16 cellular contexts compared by ENCODE assay signal in the genomic region with DNA sequence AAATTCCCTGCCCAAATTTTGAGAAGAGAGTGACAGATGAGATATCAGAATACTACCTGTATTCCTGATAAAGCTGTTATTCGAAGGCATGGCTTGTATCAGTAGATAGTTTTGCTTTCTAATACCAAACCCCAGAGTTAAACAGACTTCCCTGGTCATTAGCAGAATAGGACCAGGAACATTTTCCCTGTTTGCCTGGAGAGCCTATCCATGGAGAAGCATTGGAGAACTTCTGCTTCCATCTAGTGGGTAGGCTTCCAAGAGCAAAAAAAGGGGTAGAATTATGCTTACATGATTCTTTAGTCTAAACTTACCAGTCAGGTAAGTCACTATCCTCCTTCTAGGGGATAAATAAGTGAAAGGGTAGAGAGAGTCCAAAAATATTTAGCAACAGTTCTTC. TPM values are rescaled to one million over a fixed set of nuclear protein-coding genes. Genes with fewer than 3 reads are reported as not detected.
DNase-seq lines count a peak whose midpoint lies in the region; ATAC-seq, FAIRE-seq and TF ChIP-seq lines count a peak whose summit lies in the region.
"Had no signal": no experiment of that assay in that cellular context is flagged by ENCODE, and none has a peak within 500 bp of the region (broad histone marks: within the 10 kb centered on the region; RNA-seq: fewer than 3 reads in every experiment).

No MANE protein-coding gene starts in this region.

- H3K27ac ChIP-seq in cardiac muscle cell (peak overlapping the region; percentile 40), right cardiac atrium (ENCODE audit: low read length) (no peak overlapping the region), K562 (ENCODE audit: extremely low read depth, low read depth, low read length) (peak overlapping the region; percentile 77), HepG2 (ENCODE audit: extremely low read length, insufficient read depth, low read length) (no peak overlapping the region), subcutaneous abdominal adipose tissue (ENCODE audit: low read depth, low read length) (peak overlapping the region; percentile 77)
- H3K27ac ChIP-seq: BLaER1 had no signal

- H3K4me3 ChIP-seq in cardiac muscle cell (no peak overlapping the region), right cardiac atrium (ENCODE audit: low read length) (no peak overlapping the region), K562 (no peak overlapping the region), HepG2 (replicated peaks in 1 of 3; ENCODE audit: insufficient read depth in 1 of 3, low read depth in 2 of 3, low read length in 3 of 3) (no peak overlapping the region), subcutaneous abdominal adipose tissue (ENCODE audit: low read depth in 1 of 5, low read length in 5 of 5) (no peak overlapping the region)
- H3K4me3 ChIP-seq: BLaER1 had no signal

- ATAC-seq in right cardiac atrium (no peak), K562 (no peak), HepG2 (no peak), HG02852 (IDR thresholded peaks at IDR 0.05; ENCODE audit: unreplicated experiment) (no peak)

- POLR2A ChIA-PET in K562 (lab: Yijun Ruan, JAX) (interaction anchor here (0.6 to 3.9 kb wide), 5 partner anchors 9 to 248 kb away, joined by 3 to 19 read pairs (median 6); a partner anchor contains a TSS), HepG2 (lab: Yijun Ruan, JAX) (no interaction called here)

- H3K4me1 ChIP-seq in cardiac muscle cell (ENCODE audit: low read depth) (peaks cover 13% of the 10 kb centered on the region), right cardiac atrium (ENCODE audit: control insufficient read depth, insufficient read depth, low read length) (no peaks in the 10 kb centered on the region), K562 (replicated peaks in 1 of 2; ENCODE audit: control insufficient read depth in 2 of 2, insufficient read depth in 2 of 2, low read length in 2 of 2) (peaks cover 0 to 30% of the 10 kb centered on the region in 2 experiments; a peak in 3 of 5 replicates), HepG2 (ENCODE audit: insufficient read depth, low read length) (peaks cover 28% of the 10 kb centered on the region), subcutaneous abdominal adipose tissue (ENCODE audit: control insufficient read depth in 5 of 5, insufficient read depth in 5 of 5, low read length in 5 of 5) (peaks cover 0 to 19% (median 0%) of the 10 kb centered on the region in 5 donors)
- H3K4me1 ChIP-seq: BLaER1 had no signal

- CTCF ChIA-PET in K562 (lab: Yijun Ruan, JAX; ENCODE audit: low intra/inter-chr PET ratio) = no interaction called here
- CTCF ChIA-PET in HepG2 (lab: Yijun Ruan, JAX; ENCODE audit: low intra/inter-chr PET ratio, low total read pairs) = no interaction called here

- no peak overlapping the region for H2AFZ ChIP-seq in K562 (ENCODE audit: low read depth, low read length)
- H2AFZ ChIP-seq in HepG2 (ENCODE audit: low read length) = no peak overlapping the region

- WGBS in right cardiac atrium = 40% methylated on average over 1 of the region's 1 CpG
- WGBS in K562 (ENCODE audit: insufficient coverage, low coverage, missing lambda C conversion rate) = 0% methylated on average over 1 of the region's 1 CpG
- WGBS in HepG2 (ENCODE audit: low lambda C conversion rate) = 100% methylated on average over 1 of the region's 1 CpG

- TF ChIP-seq CTCF in cardiac muscle cell (IDR thresholded peaks at IDR 0.05; ENCODE audit: low read depth, low read length) (no peak), K562 (IDR thresholded peaks at IDR 0.05 in 2 of 3, conservative IDR thresholded peaks at IDR 0.05 in 1 of 3; ENCODE audit: insufficient read depth in 2 of 3, low read depth in 1 of 3, low read length in 3 of 3) (no peak), HepG2 (CRISPR knock-in tag; IDR thresholded peaks at IDR 0.05) (0 out of 2 replicates have a peak, but pooled peaks have one; percentile 12)

- H4K20me1 ChIP-seq in K562 (replicated peaks; ENCODE audit: control insufficient read depth, insufficient read depth, low read length) (no peaks in the 10 kb centered on the region), HepG2 (ENCODE audit: insufficient read depth, low read length) (peaks cover 3% of the 10 kb centered on the region; the same call in 1 of the 2 replicates)
- H4K20me1 ChIP-seq: BLaER1 had no signal

- H3K9me3 ChIP-seq in cardiac muscle cell (ENCODE audit: low read depth) = no peaks in the 10 kb centered on the region
- no peaks in the 10 kb centered on the region for H3K9me3 ChIP-seq in right cardiac atrium (ENCODE audit: control insufficient read depth, low read length)
- H3K9me3 ChIP-seq in K562 (replicated peaks; ENCODE audit: control insufficient read depth, insufficient read depth, low read depth, low read length) = peaks cover 20% of the 10 kb centered on the region
- H3K9me3 ChIP-seq in HepG2 (ENCODE audit: low read length) = no peaks in the 10 kb centered on the region
- no peaks in the 10 kb centered on the region for H3K9me3 ChIP-seq in subcutaneous abdominal adipose tissue (ENCODE audit: control insufficient read depth in 5 of 5, low read length in 5 of 5)
- H3K9me3 ChIP-seq: Caco-2 had no signal

- TF ChIP-seq POLR2A in K562 (conservative IDR thresholded peaks at IDR 0.05) = no peak
- TF ChIP-seq POLR2A in HepG2 (IDR thresholded peaks at IDR 0.05; ENCODE audit: insufficient read depth in 1 of 2, low read depth in 2 of 2, low read length in 2 of 2) = no peak

- FAIRE-seq in K562 (lab: Jason Lieb, UNC) (no peak), HepG2 (lab: Jason Lieb, UNC) (no peak)

- no peak for DNase-seq in cardiac muscle cell (ENCODE audit: low read depth in 1 of 2, low spot score in 1 of 2)
- DNase-seq in right cardiac atrium = no peak
- DNase-seq in K562 (ENCODE audit: extremely low read depth in 1 of 4, low spot score in 3 of 4) = no peak
- no peak for DNase-seq in HepG2 (ENCODE audit: low spot score)
- DNase-seq in G401 (ENCODE audit: low spot score) = no peak
- DNase-seq in RKO (ENCODE audit: low spot score) = no peak
- DNase-seq: 8988T; AML-193; Caco-2; CD8-positive, alpha-beta memory T cell; DND-41; GF-D8; HCEC 1CT had no signal

- TF ChIP-seq EP300 in K562 (IDR thresholded peaks at IDR 0.05; ENCODE audit: low read length) (no peak), HepG2 (IDR thresholded peaks at IDR 0.05; ENCODE audit: low read depth in 2 of 2, low read length in 2 of 2) (no peak), HepG2 (CRISPR knock-in tag; IDR thresholded peaks at IDR 0.05; ENCODE audit: borderline replicate concordance) (no peak)

- no peaks in the 10 kb centered on the region for H3K9me1 ChIP-seq in K562 (ENCODE audit: control insufficient read depth, insufficient read depth, low read length)

- H3K36me3 ChIP-seq in cardiac muscle cell = no peaks in the 10 kb centered on the region
- H3K36me3 ChIP-seq in K562 (ENCODE audit: control insufficient read depth, insufficient read depth, low read length) = peaks cover 39% of the 10 kb centered on the region
- H3K36me3 ChIP-seq in HepG2 (replicated peaks in 1 of 2; ENCODE audit: control insufficient read depth in 1 of 2, insufficient read depth in 2 of 2, low read length in 2 of 2) = peaks cover 0 to 12% of the 10 kb centered on the region in 2 experiments; a peak in 3 of 5 replicates
- H3K36me3 ChIP-seq in subcutaneous abdominal adipose tissue (ENCODE audit: control insufficient read depth in 5 of 5, insufficient read depth in 5 of 5, low read length in 5 of 5) = peaks cover 0 to 5% (median 2%) of the 10 kb centered on the region in 5 donors

- BruUV-seq in K562 (replicated peaks; lab: Mats Ljungman, UMichigan) (no TSS peak), HepG2 (replicated peaks; lab: Mats Ljungman, UMichigan) (no TSS peak)

- intact Hi-C loops in right cardiac atrium (cut with DNase I) (no loop called here), K562 (cut with micrococcal nuclease) (loop anchor here (1.0 to 5.0 kb wide), 3 partner anchors 114 to 194 kb away; no protein-coding TSS in a partner anchor), HepG2 (cut with micrococcal nuclease; ENCODE audit: unreplicated experiment) (no loop called here)

- H3K27me3 ChIP-seq in cardiac muscle cell (no peaks in the 10 kb centered on the region), right cardiac atrium (ENCODE audit: control insufficient read depth, insufficient read depth) (no peaks in the 10 kb centered on the region), K562 (ENCODE audit: control insufficient read depth in 2 of 2, insufficient read depth in 2 of 2, low read length in 2 of 2) (no peaks in the 10 kb centered on the region), HepG2 (ENCODE audit: control insufficient read depth in 1 of 2, insufficient read depth in 2 of 2, low read length in 2 of 2) (no peaks in the 10 kb centered on the region), subcutaneous abdominal adipose tissue (ENCODE audit: control insufficient read depth in 5 of 5, insufficient read depth in 4 of 5, low read length in 5 of 5) (no peaks in the 10 kb centered on the region)
- H3K27me3 ChIP-seq: BLaER1 had no signal

- in situ Hi-C loops in K562 (cut with MboI) (no loop called here), HepG2 (cut with HindIII; ENCODE audit: extremely low pct_ligation_motif_present, low pct_unique_long_range_greater_than_20kb) (no loop called here), G401 (cut with HindIII; ENCODE audit: low sequenced_read_pairs) (no loop called here)

- TF ChIP-seq RAD21 in K562 (CRISPR knock-in tag; conservative IDR thresholded peaks at IDR 0.05 in 1 of 2, IDR thresholded peaks at IDR 0.05 in 1 of 2) (peak in 1 of 2 experiments; percentile 6; a peak in 1 of 4 replicates), HepG2 (CRISPR knock-in tag; IDR thresholded peaks at IDR 0.05) (no peak)

- H3K9ac ChIP-seq in K562 (ENCODE audit: insufficient read depth in 1 of 2, low read depth in 2 of 2, low read length in 2 of 2) (peak overlapping the region in 1 of 2 experiments; percentile 52; a peak in 2 of 4 replicates), HepG2 (ENCODE audit: insufficient read depth, low read depth, low read length) (no peak overlapping the region), subcutaneous abdominal adipose tissue (ENCODE audit: low read length in 5 of 5) (no peak overlapping the region)
- H3K9ac ChIP-seq: BLaER1 had no signal

- peaks cover 69% of the 10 kb centered on the region for H3K79me2 ChIP-seq in K562 (ENCODE audit: control insufficient read depth, insufficient read depth, low read length)
- peaks cover 56% of the 10 kb centered on the region for H3K79me2 ChIP-seq in HepG2 (ENCODE audit: insufficient read depth, low read length)

- H3K4me2 ChIP-seq in K562 (ENCODE audit: insufficient read depth, low read length) (peak overlapping the region; percentile 38; the same call in 1 of the 2 replicates), HepG2 (ENCODE audit: low read depth, low read length) (no peak overlapping the region)
- H3K4me2 ChIP-seq: BLaER1 had no signal

RNA-seq across cellular contexts. Expression of a gene that starts 14.2 kb away (rescaled TPM):
- total RNA-seq in cardiac muscle cell (9.0 and 16.9 TPM in 2 replicates), right cardiac atrium (10 to 100 TPM in 1 of 4 donors, 1 to 10 TPM in 3; 8.3 to 18.6 (median 9.4) TPM), K562 (2014; rRNA removed) (12.2 and 13.8 TPM in 2 replicates), K562 (2014; rRNA removed; fragmentation: Illumina TruSeq; extraction: Trizol) (16.3 and 17.0 TPM in 2 replicates), K562 (2015; rRNA removed; fragmentation: Illumina TruSeq; extraction: Trizol) (20.9 and 22.5 TPM in 2 replicates), K562 (2021) (15.1 and 15.8 TPM in 2 replicates), HepG2 (2016; rRNA removed; fragmentation: Illumina TruSeq; extraction: Trizol) (19.6 and 26.5 TPM in 2 replicates)
- polyA plus RNA-seq in cardiac muscle cell (6.4 and 8.3 TPM in 2 replicates), right cardiac atrium (4.9 TPM), K562 (2011; rRNA removed) (7.9 and 11.4 TPM in 2 replicates), K562 (2014; fragmentation: Illumina TruSeq; extraction: Trizol) (9.9 and 13.7 TPM in 2 replicates), K562 (2014; fragmentation: Nextera tagmentation; extraction: Ambion mirVana) (1 to 10 TPM; 2.3 to 2.9 TPM), K562 (2014; rRNA removed) (7.5 and 7.8 TPM in 2 replicates), HepG2 (2011; rRNA removed) (12.8 and 14.1 TPM in 2 replicates)
- total RNA-seq in K562 (2011; cell fraction: chromatin; rRNA removed; ENCODE audit: low replicate concordance) = 21.1 and 47.2 TPM in 2 replicates
- total RNA-seq in K562 (2011; cell fraction: nucleolus; rRNA removed) = 12.0 and 15.7 TPM in 2 replicates
- total RNA-seq in K562 (2011; cell fraction: nucleoplasm; rRNA removed) = 24.6 and 34.8 TPM in 2 replicates
- 3.5 and 6.3 TPM in 2 replicates for polyA plus RNA-seq in K562 (2011; cell fraction: cytosol; rRNA removed)
- polyA plus RNA-seq in K562 (2011; cell fraction: nucleus; rRNA removed) = 17.5 and 17.6 TPM in 2 replicates
- polyA plus RNA-seq in K562 (2012) = 9.8 and 10.0 TPM in 2 replicates
- polyA minus RNA-seq in K562 (2011; rRNA and poly(A)+ RNA removed) = 21.1 and 26.2 TPM in 2 replicates
- polyA minus RNA-seq in K562 (2011; cell fraction: cytosol; rRNA and poly(A)+ RNA removed) = 7.8 and 12.7 TPM in 2 replicates
- 31.1 and 33.1 TPM in 2 replicates for polyA minus RNA-seq in K562 (2011; cell fraction: nucleus; rRNA and poly(A)+ RNA removed)
- total RNA-seq in HepG2 (2016; cell fraction: cytosol; rRNA removed; fragmentation: Illumina TruSeq; extraction: Trizol; ENCODE audit: low read depth) = 9.1 and 9.7 TPM in 2 replicates
- 18.7 and 26.8 TPM in 2 replicates for total RNA-seq in HepG2 (2016; cell fraction: insoluble cytoplasmic fraction; rRNA removed; fragmentation: Illumina TruSeq; extraction: Trizol)
- total RNA-seq in HepG2 (2016; cell fraction: membrane; rRNA removed; fragmentation: Illumina TruSeq; extraction: Trizol) = 10.7 and 12.0 TPM in 2 replicates
- 59.3 and 61.3 TPM in 2 replicates for total RNA-seq in HepG2 (2016; cell fraction: nucleus; rRNA removed; fragmentation: Illumina TruSeq; extraction: Trizol)
- 5.2 and 7.0 TPM in 2 replicates for polyA plus RNA-seq in HepG2 (2011; cell fraction: cytosol; rRNA removed)
- polyA plus RNA-seq in HepG2 (2011; cell fraction: nucleus; rRNA removed) = 12.5 and 13.7 TPM in 2 replicates
- polyA plus RNA-seq in HepG2 (2012) = 13.9 and 22.3 TPM in 2 replicates
- polyA plus RNA-seq in HepG2 (2016; cell fraction: cytosol; fragmentation: Illumina TruSeq; extraction: Trizol; ENCODE audit: low read depth) = 0.80 and 0.88 TPM in 2 replicates
- 12.6 and 13.1 TPM in 2 replicates for polyA plus RNA-seq in HepG2 (2016; cell fraction: insoluble cytoplasmic fraction; fragmentation: Illumina TruSeq; extraction: Trizol; ENCODE audit: low read depth)
- polyA plus RNA-seq in HepG2 (2016; cell fraction: membrane; fragmentation: Illumina TruSeq; extraction: Trizol; ENCODE audit: low read depth) = 2.2 and 2.7 TPM in 2 replicates
- 26.0 and 26.6 TPM in 2 replicates for polyA plus RNA-seq in HepG2 (2016; cell fraction: nucleus; fragmentation: Illumina TruSeq; extraction: Trizol; ENCODE audit: insufficient read depth, low read depth)
- 27.0 and 31.4 TPM in 2 replicates for polyA minus RNA-seq in HepG2 (2011; rRNA and poly(A)+ RNA removed; ENCODE audit: low replicate concordance)
- polyA minus RNA-seq in HepG2 (2011; cell fraction: cytosol; rRNA and poly(A)+ RNA removed) = 29.8 and 43.1 TPM in 2 replicates
- polyA minus RNA-seq in HepG2 (2011; cell fraction: nucleus; rRNA and poly(A)+ RNA removed) = 106 and 119 TPM in 2 replicates
- 6.5 and 9.8 TPM in 2 replicates for total RNA-seq in G401 (2014; rRNA removed; shearing (Covaris generic))

Comparison
In these comparisons a context has a peak if more than half of its experiments do, and no peak if none do; other contexts are left out.
1. H3K27ac ChIP-seq: peak in cardiac muscle cell (single experiment), K562 (single experiment) and subcutaneous abdominal adipose tissue (single experiment); none in right cardiac atrium (single experiment) and HepG2 (single experiment).